1 cellular context compared by ENCODE assay signal in genomic region chr11:95835768-95836488, GRCh38.
TF ChIP-seq lines count a peak whose summit lies in the region.

No MANE protein-coding gene starts in this region.

TF ChIP-seq in K562, 482 proteins besides CTCF, POLR2A, EP300 and RAD21 (continued from another document):
- TF ChIP-seq ZNF318 (IDR thresholded peaks at IDR 0.05; ENCODE audit: borderline replicate concordance in 1 of 2, low read depth in 1 of 2) (no peak), HMBOX1 (IDR thresholded peaks at IDR 0.05) (0 out of 2 replicates have a peak, but pooled peaks have one; percentile 72), ZNF23 (CRISPR knock-in tag; IDR thresholded peaks at IDR 0.05) (no peak), PHB2 (IDR thresholded peaks at IDR 0.05; ENCODE audit: low read depth) (no peak), TAF9B (IDR thresholded peaks at IDR 0.05; ENCODE audit: partially characterized antibody) (no peak), SMC3 (conservative IDR thresholded peaks at IDR 0.05; ENCODE audit: insufficient read depth, low read depth, low read length) (peak; percentile 74), E2F6 (IDR thresholded peaks at IDR 0.05; ENCODE audit: borderline replicate concordance in 1 of 2, extremely low read depth in 1 of 2, insufficient read depth in 1 of 2, insufficient read length in 1 of 2, low read depth in 1 of 2, low read length in 1 of 2, poor library complexity in 1 of 2, severe bottlenecking in 1 of 2) (no peak), EP400 (IDR thresholded peaks at IDR 0.05) (no peak), THAP7 (CRISPR knock-in tag; IDR thresholded peaks at IDR 0.05) (no peak), ZSCAN29 (IDR thresholded peaks at IDR 0.05) (no peak), CREBBP (IDR thresholded peaks at IDR 0.05; ENCODE audit: low read depth, low read length) (no peak), SRF (CRISPR knock-in tag; IDR thresholded peaks at IDR 0.05) (no peak), RREB1 (CRISPR knock-in tag; IDR thresholded peaks at IDR 0.05) (no peak), STAT5A (IDR thresholded peaks at IDR 0.05; ENCODE audit: borderline replicate concordance, low read length) (no peak), SMARCA4 (IDR thresholded peaks at IDR 0.05) (no peak), TCF15 (CRISPR knock-in tag; IDR thresholded peaks at IDR 0.05) (no peak), THAP12 (CRISPR knock-in tag; IDR thresholded peaks at IDR 0.05) (no peak), TFAP4 (CRISPR knock-in tag; IDR thresholded peaks at IDR 0.05; ENCODE audit: borderline replicate concordance) (peak; percentile 32; the same call in 1 of the 2 replicates), SMAD2 (IDR thresholded peaks at IDR 0.05; ENCODE audit: low read depth, low read length) (no peak), NEUROD1 (IDR thresholded peaks at IDR 0.05; ENCODE audit: borderline replicate concordance, low read depth, low read length, partially characterized antibody) (no peak), MNT (conservative IDR thresholded peaks at IDR 0.05) (no peak), KLF10 (CRISPR knock-in tag; IDR thresholded peaks at IDR 0.05) (no peak), ARID3A (IDR thresholded peaks at IDR 0.05; ENCODE audit: borderline replicate concordance, low read depth, low read length) (peak; percentile 75; the same call in 1 of the 2 replicates)
TF ChIP-seq in K562: peak in this region for 21.
